ENCODE assay signal across 8 cellular contexts in genomic region chrX:104113237-104113965, GRCh38. TPM values are rescaled to one million over a fixed set of nuclear protein-coding genes. Genes with fewer than 3 reads are reported as not detected.
A peak's percentile ranks its signal among the peaks of the same experiment; 100 is the strongest.
DNase-seq lines count a peak whose midpoint lies in the region; ATAC-seq and TF ChIP-seq lines count a peak whose summit lies in the region.

No MANE protein-coding gene starts in this region.

- H3K36me3 ChIP-seq in cardiac muscle cell (no peaks in the 10 kb centered on the region), trophoblast cell (ENCODE audit: control insufficient read depth in 1 of 2, insufficient read depth in 2 of 2, low read length in 2 of 2) (no peaks in the 10 kb centered on the region), aorta (ENCODE audit: control insufficient read depth in 1 of 2, insufficient read depth in 2 of 2, low read length in 1 of 2) (no peaks in the 10 kb centered on the region)

- no peaks in the 10 kb centered on the region for H3K79me2 ChIP-seq in trophoblast cell (ENCODE audit: control insufficient read depth, insufficient read depth, low read length, poor library complexity)

- H2BK5ac ChIP-seq in trophoblast cell (ENCODE audit: low read depth, low read length, poor library complexity): no peak overlapping the region

- H2BK120ac ChIP-seq in trophoblast cell (ENCODE audit: insufficient read depth, low read length, poor library complexity): no peak overlapping the region

- H2BK12ac ChIP-seq in trophoblast cell (ENCODE audit: low read length): no peak overlapping the region

- CTCF ChIA-PET in RWPE1 (lab: Yijun Ruan, JAX): interaction anchor here (0.7 to 1.2 kb wide), 2 partner anchors 20 to 158 kb away, joined by 3 read pairs; no protein-coding TSS in a partner anchor

- no peaks in the 10 kb centered on the region for H3K9me3 Mint-ChIP-seq in IgD-negative memory B cell
- H3K9me3 Mint-ChIP-seq in activated naive CD4-positive, alpha-beta T cell treated with anti-CD3 and anti-CD28 coated beads, Interleukin-2, amount 50 U/mL, for 24 hours: no peaks in the 10 kb centered on the region

- ATAC-seq in GM21390 (IDR thresholded peaks at IDR 0.05; ENCODE audit: unreplicated experiment) (peak; percentile 44), aorta (ENCODE audit: low FRiP score) (peak; percentile 73)

- H3K36me3 Mint-ChIP-seq in IgD-negative memory B cell: no peaks in the 10 kb centered on the region
- H3K36me3 Mint-ChIP-seq in activated naive CD4-positive, alpha-beta T cell treated with anti-CD3 and anti-CD28 coated beads, Interleukin-2, amount 50 U/mL, for 24 hours: no peaks in the 10 kb centered on the region

- no peak overlapping the region for H3K9ac ChIP-seq in trophoblast cell (ENCODE audit: low read length)

- no peaks in the 10 kb centered on the region for H3K4me1 ChIP-seq in cardiac muscle cell (ENCODE audit: low read depth)
- H3K4me1 ChIP-seq in trophoblast cell (ENCODE audit: control insufficient read depth in 1 of 2, insufficient read depth in 2 of 2, low read length in 2 of 2): peaks cover 0 to 2% of the 10 kb centered on the region in 2 experiments
- no peaks in the 10 kb centered on the region for H3K4me1 ChIP-seq in aorta (ENCODE audit: control insufficient read depth in 1 of 2, insufficient read depth in 2 of 2, low read length in 2 of 2)

- DNase-seq in D341Med (ENCODE audit: low spot score): peak; percentile 64
- peak; percentile 29 for DNase-seq in RWPE1 (ENCODE audit: low spot score)
- peak; percentile 55 to 84 for DNase-seq in cardiac muscle cell (ENCODE audit: low read depth in 1 of 2, low spot score in 1 of 2)
- DNase-seq in trophoblast cell: peak in 1 of 2 donors; percentile 36
- DNase-seq in aorta: peak; percentile 53 to 79

- H3K27me3 ChIP-seq in cardiac muscle cell (peaks cover under 1% of the 10 kb centered on the region), trophoblast cell (ENCODE audit: insufficient read depth, low read length) (no peaks in the 10 kb centered on the region), aorta (ENCODE audit: control insufficient read depth in 1 of 2, insufficient read depth in 2 of 2, low read length in 1 of 2) (no peaks in the 10 kb centered on the region)

- H3K4me3 Mint-ChIP-seq in IgD-negative memory B cell: peak overlapping the region; percentile 86 to 97 (median 92)
- peak overlapping the region; percentile 87 for H3K4me3 Mint-ChIP-seq in activated naive CD4-positive, alpha-beta T cell treated with anti-CD3 and anti-CD28 coated beads, Interleukin-2, amount 50 U/mL, for 24 hours

- no peak overlapping the region for H3K18ac ChIP-seq in trophoblast cell (ENCODE audit: low read length)

- no peak overlapping the region for H4K91ac ChIP-seq in trophoblast cell (ENCODE audit: low read depth, low read length)

- H2AK5ac ChIP-seq in trophoblast cell (ENCODE audit: low read length): no peak overlapping the region

- peaks cover 8 to 19% (median 8%) of the 10 kb centered on the region in 3 donors for H3K4me1 Mint-ChIP-seq in IgD-negative memory B cell
- peaks cover 28% of the 10 kb centered on the region for H3K4me1 Mint-ChIP-seq in activated naive CD4-positive, alpha-beta T cell treated with anti-CD3 and anti-CD28 coated beads, Interleukin-2, amount 50 U/mL, for 24 hours

- WGBS in trophoblast cell (ENCODE audit: extremely low coverage, insufficient coverage, insufficient read length): no CpG with 5 or more reads among the region's 22 CpGs
- 3 to 24% methylated on average over 22 of the region's 22 CpGs for WGBS in aorta, 2 donors

- peak overlapping the region; percentile 95 for H3K4me2 ChIP-seq in trophoblast cell (ENCODE audit: low read length)

- intact Hi-C loops in aorta (cut with DNase I): no loop called here

- peak; percentile 57 for TF ChIP-seq CTCF in RWPE1 (conservative IDR thresholded peaks at IDR 0.05; ENCODE audit: low read depth)
- peak; percentile 47 for TF ChIP-seq CTCF in cardiac muscle cell (IDR thresholded peaks at IDR 0.05; ENCODE audit: low read depth, low read length)

- no peak overlapping the region for H2AFZ ChIP-seq in trophoblast cell (ENCODE audit: insufficient read depth, low read length, poor library complexity)

- no peak overlapping the region for H3K23ac ChIP-seq in trophoblast cell (ENCODE audit: low read length)

- H3K9me3 ChIP-seq in cardiac muscle cell (ENCODE audit: low read depth) (no peaks in the 10 kb centered on the region), trophoblast cell (ENCODE audit: insufficient read depth, low read depth, low read length) (no peaks in the 10 kb centered on the region), aorta (ENCODE audit: control insufficient read depth, low read length) (no peaks in the 10 kb centered on the region)

- peaks cover 2% of the 10 kb centered on the region for H3K79me1 ChIP-seq in trophoblast cell (ENCODE audit: low read length)

- no peak overlapping the region for H3K4ac ChIP-seq in trophoblast cell (ENCODE audit: low read depth, low read length)

- H3K27ac Mint-ChIP-seq in IgD-negative memory B cell: peak overlapping the region in 2 of 3 donors; percentile 59 to 65
- H3K27ac Mint-ChIP-seq in activated naive CD4-positive, alpha-beta T cell treated with anti-CD3 and anti-CD28 coated beads, Interleukin-2, amount 50 U/mL, for 24 hours: peak overlapping the region; percentile 46

- POLR2A ChIA-PET in RWPE1 (lab: Yijun Ruan, JAX; ENCODE audit: low non-redundant PET): no interaction called here

- H3K27ac ChIP-seq in RWPE1: no peak overlapping the region
- H3K27ac ChIP-seq in cardiac muscle cell: no peak overlapping the region
- H3K27ac ChIP-seq in trophoblast cell (ENCODE audit: low read depth, low read length): no peak overlapping the region
- H3K27ac ChIP-seq in aorta (ENCODE audit: low read depth in 1 of 2, low read length in 2 of 2): peak overlapping the region in 1 of 2 donors; percentile 17

- H3K14ac ChIP-seq in trophoblast cell (ENCODE audit: low read length): no peak overlapping the region

- peak overlapping the region; percentile 47 for H3K4me3 ChIP-seq in cardiac muscle cell
- no peak overlapping the region for H3K4me3 ChIP-seq in trophoblast cell (ENCODE audit: low read depth, low read length)
- H3K4me3 ChIP-seq in aorta (ENCODE audit: low read length in 2 of 2): peak overlapping the region; percentile 6 to 12

- peaks cover 5% of the 10 kb centered on the region for H3K27me3 Mint-ChIP-seq in IgD-negative memory B cell
- no peaks in the 10 kb centered on the region for H3K27me3 Mint-ChIP-seq in activated naive CD4-positive, alpha-beta T cell treated with anti-CD3 and anti-CD28 coated beads, Interleukin-2, amount 50 U/mL, for 24 hours

- H4K8ac ChIP-seq in trophoblast cell (ENCODE audit: low read depth, low read length): no peak overlapping the region

- H4K12ac ChIP-seq in trophoblast cell (ENCODE audit: low read depth, low read length): no peak overlapping the region

RNA-seq across cellular contexts. Expression of gene ZCCHC18, which starts 1.1 kb away (rescaled TPM):
- polyA plus RNA-seq in IgD-negative memory B cell (15.4 TPM), cardiac muscle cell (4.8 and 5.5 TPM in 2 replicates), aorta (1 to 10 TPM; 1.9 to 2.3 TPM)
- total RNA-seq in cardiac muscle cell (4.1 and 4.5 TPM in 2 replicates), aorta (1 to 10 TPM; 1.6 to 3.5 TPM)
- 0.53 and 1.0 TPM in 2 replicates for polyA plus RNA-seq in trophoblast cell (2013)

RNA-seq across cellular contexts. Expression of gene TMSB15C, which starts 37.4 kb away (rescaled TPM):
- polyA plus RNA-seq in IgD-negative memory B cell: 0.66 TPM
- total RNA-seq in cardiac muscle cell: 6.2 and 9.2 TPM in 2 replicates
- 3.3 and 3.8 TPM in 2 replicates for polyA plus RNA-seq in cardiac muscle cell
- 3.8 and 4.6 TPM in 2 replicates for polyA plus RNA-seq in trophoblast cell (2013)
- 1 to 10 TPM; 5.1 to 5.4 TPM for total RNA-seq in aorta
- 1 to 10 TPM; 1.3 to 3.5 TPM for polyA plus RNA-seq in aorta

RNA-seq across cellular contexts. Expression of gene SLC25A53, which starts 43.4 kb away (rescaled TPM):
- polyA plus RNA-seq in IgD-negative memory B cell: 9.5 TPM
- total RNA-seq in cardiac muscle cell: 8.7 and 15.2 TPM in 2 replicates
- 5.1 and 9.5 TPM in 2 replicates for polyA plus RNA-seq in cardiac muscle cell
- 5.2 and 5.5 TPM in 2 replicates for polyA plus RNA-seq in trophoblast cell (2013)
- total RNA-seq in aorta: 10 to 100 TPM in 1 of 2 donors, 1 to 10 TPM in 1; 8.2 to 15.9 TPM
- polyA plus RNA-seq in aorta: 10 to 100 TPM in 1 of 2 donors, 1 to 10 TPM in 1; 6.5 to 12.4 TPM

RNA-seq across cellular contexts. Expression of gene FAM199X, which starts 52.9 kb away (rescaled TPM):
- polyA plus RNA-seq in IgD-negative memory B cell (9.0 TPM), cardiac muscle cell (18.4 and 21.3 TPM in 2 replicates), aorta (10 to 100 TPM in 1 of 2 donors, 1 to 10 TPM in 1; 9.3 to 10.0 TPM)
- total RNA-seq in cardiac muscle cell (25.5 and 28.1 TPM in 2 replicates), aorta (10 to 100 TPM; 18.4 to 19.2 TPM)
- 9.9 TPM in 2 replicates for polyA plus RNA-seq in trophoblast cell (2013)
